Comparison of ENCODE assay signal across 11 cellular contexts in genomic region chr2:141698500-141698899, GRCh38.
"Had no signal": no experiment of that assay in that cellular context is flagged by ENCODE, and none has a peak within 500 bp of the region (broad histone marks: within the 10 kb centered on the region; RNA-seq: fewer than 3 reads in every experiment).

No MANE protein-coding gene starts in this region.

- ATAC-seq: GM23338, HCT116 had no signal

- H3K4me1 Mint-ChIP-seq: GM23338 had no signal

- H3K36me3 ChIP-seq: HAP-1 had no signal

- H3K4me2 ChIP-seq: GM23338 had no signal

- H3K4me3 Mint-ChIP-seq: GM23338, H9, HFFc6 had no signal

- H3K27ac Mint-ChIP-seq: GM23338, H9, HFFc6 had no signal

- H3K9me3 ChIP-seq: HAP-1 had no signal

- DNase-seq: GM23248, GOT3, H7, H9, HCEC 1CT, HFFc6 had no signal

- H3K4me3 ChIP-seq: GM23248, GM23338, HAP-1 had no signal

- H3K27ac ChIP-seq: GM23248 had no signal

- FAIRE-seq: H1, H54 had no signal

- H3K9ac ChIP-seq: GM23248 had no signal

- H2AFZ ChIP-seq: GM23248 had no signal
